In the genomic region with DNA sequence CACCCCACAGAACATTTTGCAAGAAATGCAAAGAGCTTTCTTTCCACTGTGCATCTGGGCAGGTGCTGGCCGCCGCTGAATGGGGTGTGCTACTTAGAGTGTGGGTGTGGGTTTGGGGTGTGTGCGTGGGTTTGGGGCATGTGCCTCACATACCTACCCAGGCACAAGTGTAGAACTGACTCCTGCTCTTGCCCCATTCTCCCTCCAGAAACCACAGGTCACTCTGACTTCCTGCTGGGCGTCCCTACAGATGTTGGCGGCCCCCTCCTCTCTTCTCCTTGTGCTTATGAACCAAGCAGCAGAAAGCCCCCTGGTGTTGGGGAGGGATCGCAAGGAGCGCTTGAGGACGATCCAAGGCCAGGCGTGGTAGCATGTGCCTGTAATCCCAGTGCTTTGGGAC, we compare ENCODE assay signal across 22 cellular contexts.
"Had no signal": no experiment of that assay in that cellular context is flagged by ENCODE, and none has a peak within 500 bp of the region (broad histone marks: within the 10 kb centered on the region; RNA-seq: fewer than 3 reads in every experiment).

No MANE protein-coding gene starts in this region.

- H3K36me3 ChIP-seq: SJSA1 had no signal

- H3K4me2 ChIP-seq: KMS-11 had no signal

- H3K4me1 ChIP-seq: SJSA1 had no signal

- H3K9me3 Mint-ChIP-seq: IgD-negative memory B cell had no signal

- FAIRE-seq: K562, RCC 7860 had no signal

- DNase-seq: Kasumi-1, MV-4-11, NCI-H1048, NCI-H1105, NCI-H1436 treated with DMSO at 0.1 percent for 48 hours, NCI-H1694, NCI-H187 treated with DMSO at 0.1 percent for 48 hours, NCI-H2171, NCI-H226, NCI-H446, NCI-H510A, NCI-H524 treated with DMSO at 0.1 percent for 48 hours, NCI-H774, Right ventricle myocardium superior, RPMI8226, SIG-M5 had no signal

- H3K4me3 Mint-ChIP-seq: IgD-negative memory B cell had no signal

- H3K27me3 ChIP-seq: SJSA1 had no signal

- H3K27ac ChIP-seq: KMS-11, SJSA1, SK-N-MC had no signal

- ATAC-seq: K562 had no signal

- H3K9me3 ChIP-seq: SJSA1 had no signal

- H3K36me3 Mint-ChIP-seq: IgD-negative memory B cell had no signal

- H3K4me3 ChIP-seq: K562, SJSA1, SK-N-MC had no signal

- H3K9ac ChIP-seq: KMS-11 had no signal

- H3K27ac Mint-ChIP-seq: IgD-negative memory B cell had no signal
